ENCODE assay signal across 7 cellular contexts in the genomic region with DNA sequence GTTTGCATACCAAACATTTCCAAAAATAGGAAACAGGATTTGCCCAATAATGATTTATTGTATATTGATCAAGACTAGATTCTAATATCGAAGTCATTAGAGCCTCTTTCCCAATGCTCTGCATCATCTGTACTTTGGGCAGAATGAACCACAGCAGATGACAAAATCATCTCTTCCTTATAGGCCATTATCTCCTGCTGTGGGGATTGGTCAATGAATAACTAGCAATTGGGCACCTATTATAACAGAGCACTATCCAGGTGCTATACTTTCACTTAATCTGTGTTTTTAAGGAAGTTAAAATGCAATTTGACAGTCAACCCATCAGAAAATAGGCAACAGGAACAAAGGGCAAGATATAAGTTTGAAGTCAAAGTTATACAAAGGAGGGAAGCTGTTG.
"Had no signal": no experiment of that assay in that cellular context is flagged by ENCODE, and none has a peak within 500 bp of the region (broad histone marks: within the 10 kb centered on the region; RNA-seq: fewer than 3 reads in every experiment).

No MANE protein-coding gene starts in this region.

- ATAC-seq: GM23338 had no signal

- H3K4me3 ChIP-seq: GM23338 had no signal

- DNase-seq: H9, HCEC 1CT, KBM-7 had no signal

- H3K4me2 ChIP-seq: GM23338 had no signal

- H2AFZ ChIP-seq: GM23338 had no signal

- FAIRE-seq: H1, H54, HTR-8/SVneo had no signal
